Comparison of ENCODE assay signal across 14 cellular contexts in the genomic region with DNA sequence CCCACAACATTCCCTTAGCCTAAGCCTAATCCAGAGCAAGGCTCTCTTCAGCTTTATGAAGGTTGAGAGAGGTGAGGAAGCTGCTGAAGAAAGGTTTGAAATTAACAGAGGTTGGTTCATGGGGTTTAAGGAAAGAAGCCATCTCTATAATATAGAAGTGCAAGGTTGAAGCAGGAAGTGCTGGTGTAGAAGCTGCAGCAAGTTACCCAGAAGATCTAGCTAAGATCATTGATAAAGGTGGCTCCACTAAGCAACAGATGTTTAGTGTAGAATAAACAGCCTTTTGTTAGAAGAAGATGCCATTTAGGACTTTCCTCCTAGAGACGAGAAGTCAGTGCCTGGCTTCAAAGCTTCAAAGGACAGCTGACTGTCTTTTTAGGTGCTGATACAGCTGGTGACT. TPM values are rescaled to one million over a fixed set of nuclear protein-coding genes. Genes with fewer than 3 reads are reported as not detected.
A peak's percentile ranks its signal among the peaks of the same experiment; 100 is the strongest.
DNase-seq lines count a peak whose midpoint lies in the region; ATAC-seq and TF ChIP-seq lines count a peak whose summit lies in the region.
"Had no signal": no experiment of that assay in that cellular context is flagged by ENCODE, and none has a peak within 500 bp of the region (broad histone marks: within the 10 kb centered on the region; RNA-seq: fewer than 3 reads in every experiment).

No MANE protein-coding gene starts in this region.

- peak overlapping the region; percentile 20 for H3K27ac ChIP-seq in CD4-positive, CD25-positive, alpha-beta regulatory T cell (ENCODE audit: insufficient read depth, low read length, poor library complexity, severe bottlenecking)
- no peak overlapping the region for H3K27ac ChIP-seq in CD4-positive, alpha-beta T cell (ENCODE audit: low read depth, low read length)
- H3K27ac ChIP-seq in KOPT-K1 (ENCODE audit: low read depth, low read length, poor library complexity, severe bottlenecking) (peak overlapping the region; percentile 31), endodermal cell (ENCODE audit: low read depth, low read length) (no peak overlapping the region)

- POLR2A ChIA-PET in CD4-positive, alpha-beta T cell (lab: Charles Lee) = interaction anchor here (1.2 kb wide), 1 partner anchor 30 kb away, joined by 5 read pairs; a partner anchor contains a TSS

- no peak for TF ChIP-seq CTCF in CD4-positive, alpha-beta T cell (IDR thresholded peaks at IDR 0.05)
- no peak for TF ChIP-seq CTCF in endodermal cell (conservative IDR thresholded peaks at IDR 0.05)

- WGBS in endodermal cell (ENCODE audit: insufficient coverage in 1 of 2, insufficient read length in 1 of 2), 2 experiments = 89 to 96% methylated on average over 1 of the region's 1 CpG

- H3K27ac Mint-ChIP-seq in CD4-positive, CD25-positive, alpha-beta regulatory T cell = peak overlapping the region; percentile 39 to 85 (median 52)
- peak overlapping the region; percentile 77 for H3K27ac Mint-ChIP-seq in CD4-positive, alpha-beta T cell
- peak overlapping the region; percentile 29 for H3K27ac Mint-ChIP-seq in endodermal cell

- intact Hi-C loops in CD4-positive, alpha-beta T cell (cut with DNase I, micrococcal nuclease) = no loop called here

- H3K36me3 Mint-ChIP-seq in CD4-positive, CD25-positive, alpha-beta regulatory T cell = peaks cover 31% of the 10 kb centered on the region
- H3K36me3 Mint-ChIP-seq in CD4-positive, alpha-beta T cell (ENCODE audit: low read depth) = peaks cover 73% of the 10 kb centered on the region
- peaks cover 50% of the 10 kb centered on the region for H3K36me3 Mint-ChIP-seq in endodermal cell (ENCODE audit: low read depth)

- DNase-seq in CD4-positive, CD25-positive, alpha-beta regulatory T cell = peak in 2 of 3 donors; percentile 3 to 10
- DNase-seq in CD4-positive, alpha-beta T cell = no peak
- no peak for DNase-seq in endodermal cell
- DNase-seq in NCI-H2029 treated with DMSO at 0.1 percent for 48 hours (lab: John Stamatoyannopoulos, UW) = no peak
- no peak for DNase-seq in DMS114 treated with DMSO at 0.1 percent for 48 hours (lab: John Stamatoyannopoulos, UW; ENCODE audit: unreplicated experiment)
- DNase-seq in NCI-H69 (lab: John Stamatoyannopoulos, UW) = no peak
- DNase-seq: Caco-2, NCI-H2107, NCI-H226, NCI-H526, SIG-M5 had no signal

- H3K4me3 Mint-ChIP-seq in CD4-positive, CD25-positive, alpha-beta regulatory T cell = peak overlapping the region in 3 of 4 donors; percentile 7 to 81 (median 8)
- no peak overlapping the region for H3K4me3 Mint-ChIP-seq in CD4-positive, alpha-beta T cell
- no peak overlapping the region for H3K4me3 Mint-ChIP-seq in endodermal cell

- H3K4me1 Mint-ChIP-seq in CD4-positive, CD25-positive, alpha-beta regulatory T cell = peaks cover 19 to 38% (median 24%) of the 10 kb centered on the region in 4 donors
- H3K4me1 Mint-ChIP-seq in CD4-positive, alpha-beta T cell (ENCODE audit: low read depth) = peaks cover 42% of the 10 kb centered on the region
- H3K4me1 Mint-ChIP-seq in endodermal cell = peaks cover 15% of the 10 kb centered on the region

- peaks cover 31% of the 10 kb centered on the region for H3K36me3 ChIP-seq in CD4-positive, CD25-positive, alpha-beta regulatory T cell (ENCODE audit: control insufficient read depth, insufficient read depth, low read length)
- peaks cover 61% of the 10 kb centered on the region for H3K36me3 ChIP-seq in KOPT-K1 (ENCODE audit: insufficient read depth, low read length)
- H3K36me3 ChIP-seq in endodermal cell (ENCODE audit: control insufficient read depth, insufficient read depth, low read length) = peaks cover 74% of the 10 kb centered on the region

- peaks cover 9% of the 10 kb centered on the region for H3K4me1 ChIP-seq in CD4-positive, CD25-positive, alpha-beta regulatory T cell (ENCODE audit: control insufficient read depth, insufficient read depth, low read length, poor library complexity, severe bottlenecking)
- H3K4me1 ChIP-seq in endodermal cell (ENCODE audit: control insufficient read depth, insufficient read depth, low read length) = no peaks in the 10 kb centered on the region

- peak overlapping the region; percentile 28 for H3K4me3 ChIP-seq in CD4-positive, CD25-positive, alpha-beta regulatory T cell (ENCODE audit: low read depth, low read length)
- H3K4me3 ChIP-seq in endodermal cell (ENCODE audit: low read length) = no peak overlapping the region
- H3K4me3 ChIP-seq: K562 had no signal

- no peaks in the 10 kb centered on the region for H3K27me3 Mint-ChIP-seq in CD4-positive, CD25-positive, alpha-beta regulatory T cell
- no peaks in the 10 kb centered on the region for H3K27me3 Mint-ChIP-seq in CD4-positive, alpha-beta T cell
- no peaks in the 10 kb centered on the region for H3K27me3 Mint-ChIP-seq in endodermal cell (ENCODE audit: insufficient read depth)

- ATAC-seq in CD4-positive, CD25-positive, alpha-beta regulatory T cell (ENCODE audit: low read depth in 2 of 2) = no peak
- peak; percentile 21 for ATAC-seq in CD4-positive, alpha-beta T cell (ENCODE audit: poor library complexity)
- ATAC-seq: HCT116, K562 had no signal

- H3K9me3 ChIP-seq in CD4-positive, CD25-positive, alpha-beta regulatory T cell (ENCODE audit: control insufficient read depth in 2 of 2, low read length in 2 of 2) = no peaks in the 10 kb centered on the region
- H3K9me3 ChIP-seq in CD4-positive, alpha-beta T cell (ENCODE audit: control insufficient read depth, low read length) = no peaks in the 10 kb centered on the region
- H3K9me3 ChIP-seq in KOPT-K1 (ENCODE audit: insufficient read depth, low read length, poor library complexity, severe bottlenecking) (no peaks in the 10 kb centered on the region), endodermal cell (ENCODE audit: control insufficient read depth, low read length) (peaks cover 11% of the 10 kb centered on the region)
- H3K9me3 ChIP-seq: Caco-2 had no signal

- no peak overlapping the region for H3K9ac ChIP-seq in endodermal cell (ENCODE audit: extremely low read depth, low read length, poor library complexity, severe bottlenecking)

- CTCF ChIA-PET in CD4-positive, alpha-beta T cell (lab: Charles Lee) = interaction anchor here (1.3 kb wide), 2 partner anchors 9 to 11 kb away, joined by 3 to 4 read pairs; no protein-coding TSS in a partner anchor

- H3K9me3 Mint-ChIP-seq in CD4-positive, CD25-positive, alpha-beta regulatory T cell = no peaks in the 10 kb centered on the region
- no peaks in the 10 kb centered on the region for H3K9me3 Mint-ChIP-seq in CD4-positive, alpha-beta T cell
- no peaks in the 10 kb centered on the region for H3K9me3 Mint-ChIP-seq in endodermal cell

- no peaks in the 10 kb centered on the region for H3K27me3 ChIP-seq in CD4-positive, CD25-positive, alpha-beta regulatory T cell (ENCODE audit: control insufficient read depth, insufficient read depth, low read length)
- no peaks in the 10 kb centered on the region for H3K27me3 ChIP-seq in CD4-positive, alpha-beta T cell (ENCODE audit: control insufficient read depth, insufficient read depth, low read length)
- H3K27me3 ChIP-seq in endodermal cell (ENCODE audit: control insufficient read depth, insufficient read depth, low read length, poor library complexity, severe bottlenecking) = no peaks in the 10 kb centered on the region

RNA-seq across cellular contexts. Expression of a gene that starts 29.2 kb away (rescaled TPM):
- total RNA-seq in CD4-positive, CD25-positive, alpha-beta regulatory T cell = 51.1 TPM
- polyA plus RNA-seq in CD4-positive, CD25-positive, alpha-beta regulatory T cell = 10 to 100 TPM; 42.8 to 71.4 (median 53.5) TPM
- total RNA-seq in CD4-positive, alpha-beta T cell = 10 to 100 TPM; 43.2 to 45.6 TPM
- 10 to 100 TPM; 50.8 to 57.3 TPM for total RNA-seq in endodermal cell
- polyA plus RNA-seq in endodermal cell (2013, experiment 1 of 2) = 30.3 TPM
- polyA plus RNA-seq in endodermal cell (2013, experiment 2 of 2) = 27.3 TPM

Comparison
In these comparisons a context has a peak if more than half of its experiments do, and no peak if none do; other contexts are left out.
1. DNase-seq: peak in CD4-positive, CD25-positive, alpha-beta regulatory T cell (2 of 3); none in CD4-positive, alpha-beta T cell (0 of 10), endodermal cell (single experiment), NCI-H2029 treated with DMSO at 0.1 percent for 48 hours (single experiment), DMS114 treated with DMSO at 0.1 percent for 48 hours (single experiment) and NCI-H69 (single experiment).
2. H3K27ac ChIP-seq: peak in CD4-positive, CD25-positive, alpha-beta regulatory T cell (single experiment) and KOPT-K1 (single experiment); none in CD4-positive, alpha-beta T cell (single experiment) and endodermal cell (single experiment).
3. H3K4me3 Mint-ChIP-seq: peak in CD4-positive, CD25-positive, alpha-beta regulatory T cell (3 of 4); none in CD4-positive, alpha-beta T cell (single experiment) and endodermal cell (single experiment).
4. Peak in every context shown above with its lines, with median percentiles within 50 percentile points of each other: H3K27ac Mint-ChIP-seq.